ENCODE assay signal across 8 cellular contexts in the genomic region with DNA sequence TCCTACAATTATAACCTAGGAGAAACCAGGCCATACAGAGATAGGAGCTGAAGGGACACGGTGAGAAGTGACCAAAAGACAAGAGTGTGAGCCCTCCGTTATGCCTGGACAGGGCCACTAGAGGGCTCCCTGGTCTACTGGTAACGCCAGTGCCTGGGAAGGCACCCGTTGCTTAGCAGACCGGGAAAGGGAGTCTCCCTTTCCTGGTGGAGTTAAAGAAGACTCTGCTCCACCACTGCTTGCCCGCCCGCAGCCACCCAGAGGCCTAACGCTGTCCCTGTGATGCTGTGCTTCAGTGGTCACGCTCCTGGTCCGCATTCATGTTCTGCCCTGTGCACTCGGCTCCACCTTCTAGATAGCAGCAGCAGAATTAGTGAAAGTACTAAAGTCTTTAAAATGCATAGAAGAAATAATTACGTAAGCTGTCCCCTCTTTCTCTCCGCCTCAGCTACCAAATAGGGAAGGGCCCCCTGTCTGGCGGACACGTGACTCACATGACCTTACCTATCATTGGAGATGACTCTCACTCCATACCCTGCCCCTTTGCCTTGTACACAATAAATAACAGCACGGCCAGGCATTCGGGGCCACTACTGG. TPM values are rescaled to one million over a fixed set of nuclear protein-coding genes. Genes with fewer than 3 reads are reported as not detected.
A peak's percentile ranks its signal among the peaks of the same experiment; 100 is the strongest.
DNase-seq lines count a peak whose midpoint lies in the region; ATAC-seq and TF ChIP-seq lines count a peak whose summit lies in the region.

No MANE protein-coding gene starts in this region.

- DNase-seq in SIG-M5 treated with dmso at 0.1 percent for 504 hours (lab: John Stamatoyannopoulos, UW; ENCODE audit: unreplicated experiment) (peak; percentile 82), SIG-M5 (lab: John Stamatoyannopoulos, UW) (no peak), MG63 (peak; percentile 73), SHP77 treated with DMSO at 0.1 percent for 48 hours (lab: John Stamatoyannopoulos, UW) (peak; percentile 85), non-pigmented ciliary epithelial cell (ENCODE audit: low read depth) (peak; percentile 50), suprapubic skin (ENCODE audit: low spot score in 2 of 2) (peak; percentile 80 to 87)
- DNase-seq in activated naive CD4-positive, alpha-beta T cell treated with Interleukin-2 at 50 U/mL for 16 hours: peak; percentile 71

- H3K27ac ChIP-seq in gastroesophageal sphincter (peak overlapping the region in 3 of 4 donors; percentile 1 to 62 (median 58)), suprapubic skin (no peak overlapping the region)

- TF ChIP-seq EP300 in gastroesophageal sphincter (IDR thresholded peaks at IDR 0.05): no peak
- no peak for TF ChIP-seq EP300 in suprapubic skin (IDR thresholded peaks at IDR 0.05)

- H3K27me3 ChIP-seq in MG63 (no peaks in the 10 kb centered on the region), gastroesophageal sphincter (peaks cover 14% of the 10 kb centered on the region), suprapubic skin (peaks cover 15% of the 10 kb centered on the region)

- ATAC-seq in gastroesophageal sphincter: peak; percentile 88

- H3K36me3 ChIP-seq in MG63 (no peaks in the 10 kb centered on the region), gastroesophageal sphincter (no peaks in the 10 kb centered on the region), suprapubic skin (no peaks in the 10 kb centered on the region)

- peak in 3 of 4 experiments; percentile 73 to 87 (median 74) for TF ChIP-seq CTCF in gastroesophageal sphincter (IDR thresholded peaks at IDR 0.05)
- TF ChIP-seq CTCF in suprapubic skin (IDR thresholded peaks at IDR 0.05): peak; percentile 83

- H3K4me1 ChIP-seq in gastroesophageal sphincter: peaks cover 0 to 9% (median 4%) of the 10 kb centered on the region in 3 donors
- H3K4me1 ChIP-seq in suprapubic skin: peaks cover 5% of the 10 kb centered on the region

- H3K4me3 ChIP-seq in MG63 (no peak overlapping the region), gastroesophageal sphincter (peak overlapping the region in 1 of 2 donors; percentile 25), suprapubic skin (no peak overlapping the region)

- TF ChIP-seq POLR2A in gastroesophageal sphincter (IDR thresholded peaks at IDR 0.05) (no peak), suprapubic skin (IDR thresholded peaks at IDR 0.05) (no peak)

- WGBS in gastroesophageal sphincter (ENCODE audit: low coverage in 1 of 2), 2 donors: 20 to 27% methylated on average over 8 to 12 of the region's 17 CpGs
- 17% methylated on average over 17 of the region's 17 CpGs for WGBS in suprapubic skin

- H3K9me3 ChIP-seq in MG63 (no peaks in the 10 kb centered on the region), gastroesophageal sphincter (no peaks in the 10 kb centered on the region), suprapubic skin (no peaks in the 10 kb centered on the region)

RNA-seq across cellular contexts. Expression of gene KDELR2, which starts 32.5 kb away (rescaled TPM):
- total RNA-seq in MG63 (2014; rRNA removed; shearing (Covaris generic); ENCODE audit: low replicate concordance): 200 and 249 TPM in 2 replicates
- total RNA-seq in gastroesophageal sphincter (10 to 100 TPM; 54.0 to 80.9 (median 64.2) TPM), suprapubic skin (10 to 100 TPM; 62.4 to 70.5 (median 68.9) TPM)

RNA-seq across cellular contexts. Expression of gene GRID2IP, which starts 34.8 kb away (rescaled TPM):
- total RNA-seq in MG63 (2014; rRNA removed; shearing (Covaris generic); ENCODE audit: low replicate concordance): not detected in 2 replicates
- total RNA-seq in gastroesophageal sphincter (under 1 TPM in 1 of 4 donors, not detected in 3; 0.27 TPM), suprapubic skin (1 to 10 TPM in 1 of 4 donors, under 1 TPM in 3; 0.16 to 1.0 (median 0.62) TPM)
